Comparison of ENCODE assay signal across 18 cellular contexts in the genomic region with DNA sequence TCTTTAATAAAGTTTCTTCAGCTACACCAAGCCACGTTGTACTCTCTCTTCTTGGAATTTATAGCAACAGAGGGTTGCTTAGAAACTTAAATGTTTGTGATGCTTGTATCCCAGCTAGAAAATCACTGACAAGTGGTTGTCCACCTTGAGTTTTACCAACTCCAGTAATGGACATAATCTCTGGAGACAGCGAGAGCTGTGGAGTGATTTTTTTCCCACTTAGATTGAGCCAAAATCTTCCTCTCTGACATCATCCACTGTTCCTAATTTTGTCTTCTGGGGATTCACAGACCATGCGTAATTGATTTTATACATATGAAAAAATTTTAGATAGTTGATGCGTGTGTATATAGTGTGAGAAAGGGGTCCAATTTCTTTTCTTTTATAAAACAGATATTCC. TPM values are rescaled to one million over a fixed set of nuclear protein-coding genes. Genes with fewer than 3 reads are reported as not detected.
"Had no signal": no experiment of that assay in that cellular context is flagged by ENCODE, and none has a peak within 500 bp of the region (broad histone marks: within the 10 kb centered on the region; RNA-seq: fewer than 3 reads in every experiment).

No MANE protein-coding gene starts in this region.

- H3K4me1 Mint-ChIP-seq: activated naive CD8-positive, alpha-beta T cell treated with anti-CD3 and anti-CD28 coated beads, Interleukin-2, amount 10 ng/mL, durations not matched to agents 7 days and 5 days; nephron progenitor cell; T-cell had no signal

- ATAC-seq: activated CD8-positive, alpha-beta T cell treated with anti-CD3 and anti-CD28 coated beads for 36 hours; activated T-cell treated with anti-CD3 and anti-CD28 coated beads, Interleukin-2, amount 50 U/mL, for 72 hours; esophagus mucosa; gastrocnemius medialis; lower lobe of right lung; T-cell had no signal

- DNase-seq: activated CD8-positive, alpha-beta memory T cell treated with anti-CD3 and anti-CD28 coated beads, Interleukin-2, amount 50 U/mL, for 4 hours; activated CD8-positive, alpha-beta T cell treated with anti-CD3 and anti-CD28 coated beads for 36 hours; activated gamma-delta T cell treated with Interleukin-2 at 50 U/mL for 16 hours; activated naive CD8-positive, alpha-beta T cell treated with anti-CD3 and anti-CD28 coated beads, Interleukin-2, amount 10 ng/mL, durations not matched to agents 7 days and 5 days; activated T-cell treated with anti-CD3 and anti-CD28 coated beads, Interleukin-2, amount 50 U/mL, for 72 hours; aorta; gastrocnemius medialis; hypothalamus; lower lobe of right lung; nephron progenitor cell; stomach; T-cell had no signal

- H3K4me1 ChIP-seq: lower lobe of right lung, prostate gland, stomach had no signal

- H3K4me3 ChIP-seq: gastrocnemius medialis, lower lobe of right lung, prostate gland, stomach, thoracic aorta had no signal

- H3K9me3 ChIP-seq: gastrocnemius medialis, lower lobe of right lung, prostate gland, stomach, thoracic aorta had no signal

- H3K9me3 Mint-ChIP-seq: activated CD8-positive, alpha-beta T cell treated with anti-CD3 and anti-CD28 coated beads for 36 hours; activated naive CD8-positive, alpha-beta T cell treated with anti-CD3 and anti-CD28 coated beads, Interleukin-2, amount 10 ng/mL, durations not matched to agents 7 days and 5 days; activated T-cell treated with anti-CD3 and anti-CD28 coated beads, Interleukin-2, amount 50 U/mL, for 72 hours; nephron progenitor cell; T-cell had no signal

- H3K4me3 Mint-ChIP-seq: activated CD8-positive, alpha-beta T cell treated with anti-CD3 and anti-CD28 coated beads for 36 hours; activated naive CD8-positive, alpha-beta T cell treated with anti-CD3 and anti-CD28 coated beads, Interleukin-2, amount 10 ng/mL, durations not matched to agents 7 days and 5 days; activated T-cell treated with anti-CD3 and anti-CD28 coated beads, Interleukin-2, amount 50 U/mL, for 72 hours; nephron progenitor cell; T-cell had no signal

- H3K36me3 ChIP-seq: gastrocnemius medialis, lower lobe of right lung, prostate gland, stomach, thoracic aorta had no signal

- H3K27me3 ChIP-seq: stomach had no signal

- H3K27ac ChIP-seq: gastrocnemius medialis, lower lobe of right lung, prostate gland, stomach, thoracic aorta, VCaP had no signal

- H3K36me3 Mint-ChIP-seq: activated naive CD8-positive, alpha-beta T cell treated with anti-CD3 and anti-CD28 coated beads, Interleukin-2, amount 10 ng/mL, durations not matched to agents 7 days and 5 days; T-cell had no signal

- H3K27ac Mint-ChIP-seq: activated CD8-positive, alpha-beta T cell treated with anti-CD3 and anti-CD28 coated beads for 36 hours; activated naive CD8-positive, alpha-beta T cell treated with anti-CD3 and anti-CD28 coated beads, Interleukin-2, amount 10 ng/mL, durations not matched to agents 7 days and 5 days; activated T-cell treated with anti-CD3 and anti-CD28 coated beads, Interleukin-2, amount 50 U/mL, for 72 hours; nephron progenitor cell; T-cell had no signal

RNA-seq across cellular contexts. Expression of gene ECT2L, which starts 8.0 kb away (rescaled TPM):
- total RNA-seq: activated CD8-positive, alpha-beta T cell treated with anti-CD3 and anti-CD28 coated beads for 36 hours; activated naive CD8-positive, alpha-beta T cell treated with anti-CD3 and anti-CD28 coated beads, Interleukin-2, amount 10 ng/mL, durations not matched to agents 7 days and 5 days; activated T-cell treated with anti-CD3 and anti-CD28 coated beads, Interleukin-2, amount 50 U/mL, for 72 hours; bronchial epithelial cell; esophagus mucosa; gastrocnemius medialis; mononuclear cell; thoracic aorta had no signal
